Comparison of ENCODE assay signal across 1 cellular context in genomic region chr14:23294734-23295561, GRCh38.
TF ChIP-seq lines count a peak whose summit lies in the region.

No MANE protein-coding gene starts in this region.

TF ChIP-seq in HepG2, 621 proteins besides CTCF, POLR2A, EP300 and RAD21 (continued from another document):
- TF ChIP-seq FOXJ3 (CRISPR knock-in tag; IDR thresholded peaks at IDR 0.05; ENCODE audit: borderline replicate concordance) (0 out of 2 replicates have a peak, but pooled peaks have one; percentile 3), PITX1 (CRISPR knock-in tag; IDR thresholded peaks at IDR 0.05) (peak; percentile 60; the same call in 1 of the 2 replicates), XBP1 (CRISPR knock-in tag; IDR thresholded peaks at IDR 0.05) (peak; percentile 66; the same call in 1 of the 2 replicates), SP2 (CRISPR knock-in tag; IDR thresholded peaks at IDR 0.05) (no peak), RORA (CRISPR knock-in tag; IDR thresholded peaks at IDR 0.05) (no peak), ZNF720 (CRISPR knock-in tag; IDR thresholded peaks at IDR 0.05) (no peak), ZNF746 (CRISPR knock-in tag; IDR thresholded peaks at IDR 0.05) (peak; percentile 53; the same call in 1 of the 2 replicates), MIXL1 (CRISPR knock-in tag; IDR thresholded peaks at IDR 0.05) (peak; percentile 18; the same call in 1 of the 2 replicates), SNAPC2 (CRISPR knock-in tag; IDR thresholded peaks at IDR 0.05) (no peak), ZNF232 (CRISPR knock-in tag; IDR thresholded peaks at IDR 0.05; ENCODE audit: borderline replicate concordance) (no peak), ZNF501 (CRISPR knock-in tag; IDR thresholded peaks at IDR 0.05) (0 out of 2 replicates have a peak, but pooled peaks have one; percentile 43), ZNF644 (CRISPR knock-in tag; IDR thresholded peaks at IDR 0.05; ENCODE audit: low read depth) (no peak), PBX3 (CRISPR knock-in tag; IDR thresholded peaks at IDR 0.05; ENCODE audit: borderline replicate concordance) (0 out of 2 replicates have a peak, but pooled peaks have one; percentile 39), HOXA5 (CRISPR knock-in tag; IDR thresholded peaks at IDR 0.05) (peak; percentile 74; the same call in 1 of the 2 replicates), FOXA1 (IDR thresholded peaks at IDR 0.05) (no peak), FOXA1 (CRISPR knock-in tag; IDR thresholded peaks at IDR 0.05) (no peak), LRRFIP1 (CRISPR knock-in tag; conservative IDR thresholded peaks at IDR 0.05) (no peak), DRAP1 (CRISPR knock-in tag; IDR thresholded peaks at IDR 0.05) (no peak), KLF9 (CRISPR knock-in tag; IDR thresholded peaks at IDR 0.05; ENCODE audit: low read depth) (no peak), TCF12 (IDR thresholded peaks at IDR 0.05) (no peak), TCF12 (CRISPR knock-in tag; IDR thresholded peaks at IDR 0.05) (peak; percentile 81; the same call in 1 of the 2 replicates), BHLHE40 (IDR thresholded peaks at IDR 0.05; ENCODE audit: low read length) (no peak), ZMYM2 (CRISPR knock-in tag; IDR thresholded peaks at IDR 0.05) (0 out of 2 replicates have a peak, but pooled peaks have one; percentile 65), ZNF142 (CRISPR knock-in tag; IDR thresholded peaks at IDR 0.05) (peak; percentile 70; the same call in 1 of the 2 replicates), ZNF17 (CRISPR knock-in tag; IDR thresholded peaks at IDR 0.05) (no peak), ZKSCAN1 (IDR thresholded peaks at IDR 0.05; ENCODE audit: low read length) (no peak), DMAP1 (CRISPR knock-in tag; IDR thresholded peaks at IDR 0.05) (0 out of 2 replicates have a peak, but pooled peaks have one; percentile 23), ONECUT2 (CRISPR knock-in tag; IDR thresholded peaks at IDR 0.05) (0 out of 2 replicates have a peak, but pooled peaks have one; percentile 40), MXD4 (CRISPR knock-in tag; IDR thresholded peaks at IDR 0.05) (peak; percentile 19; the same call in 1 of the 2 replicates), KLF12 (CRISPR knock-in tag; IDR thresholded peaks at IDR 0.05; ENCODE audit: borderline replicate concordance) (peak; percentile 68), LCORL (IDR thresholded peaks at IDR 0.05) (peak; percentile 79), LCORL (CRISPR knock-in tag; IDR thresholded peaks at IDR 0.05) (0 out of 2 replicates have a peak, but pooled peaks have one; percentile 19), ZNF841 (CRISPR knock-in tag; IDR thresholded peaks at IDR 0.05; ENCODE audit: borderline replicate concordance) (peak; percentile 60), TEAD3 (CRISPR knock-in tag; optimal IDR thresholded peaks at IDR 0.05; ENCODE audit: borderline replicate concordance) (peak; percentile 60), ZNF503 (CRISPR knock-in tag; IDR thresholded peaks at IDR 0.05) (peak; percentile 77; the same call in 1 of the 2 replicates), KDM2A (CRISPR knock-in tag; IDR thresholded peaks at IDR 0.05; ENCODE audit: borderline replicate concordance, low read depth) (peak; percentile 83), ZNF724P (CRISPR knock-in tag; IDR thresholded peaks at IDR 0.05; ENCODE audit: borderline replicate concordance) (no peak)
TF ChIP-seq in HepG2: peak in this region for 173.
